8 cellular contexts compared by ENCODE assay signal in genomic region chr10:17643755-17644484, GRCh38. TPM values are rescaled to one million over a fixed set of nuclear protein-coding genes. Genes with fewer than 3 reads are reported as not detected.
A peak's percentile ranks its signal among the peaks of the same experiment; 100 is the strongest.
DNase-seq lines count a peak whose midpoint lies in the region; ATAC-seq lines count a peak whose summit lies in the region.

TSS of gene STAM (plus strand) at chr10:17644151. CDS start at chr10:17644340, 189 bp downstream.

- CTCF ChIA-PET in activated CD8-positive, alpha-beta memory T cell treated with anti-CD3 and anti-CD28 coated beads for 36 hours (lab: Charles Lee), result interaction anchor here (0.7 to 1.1 kb wide), 4 partner anchors 26 to 204 kb away, joined by 3 to 4 read pairs (median 3); no protein-coding TSS in a partner anchor

- H3K4me1 ChIP-seq in effector memory CD4-positive, alpha-beta T cell (ENCODE audit: control insufficient read depth, insufficient read depth, low read length, poor library complexity, severe bottlenecking), result peaks cover 20% of the 10 kb centered on the region

- peak; percentile 90 for ATAC-seq in GM21367 (IDR thresholded peaks at IDR 0.05; ENCODE audit: unreplicated experiment)

- H3K9me3 ChIP-seq in effector memory CD4-positive, alpha-beta T cell (ENCODE audit: control insufficient read depth, low read length), result no peaks in the 10 kb centered on the region

- H3K4me3 ChIP-seq in effector memory CD4-positive, alpha-beta T cell (ENCODE audit: insufficient read depth, low read depth, low read length, poor library complexity, severe bottlenecking), result peak within 1 kb of the TSS; percentile 78

- DNase-seq in COR-L47 (lab: John Stamatoyannopoulos, UW), result peak; percentile 80
- DNase-seq in HT1080 (ENCODE audit: low read depth), result peak; percentile 90
- DNase-seq in NOMO-1 (lab: John Stamatoyannopoulos, UW; ENCODE audit: unreplicated experiment in 2 of 2), result peak; percentile 91 to 94
- DNase-seq in effector memory CD4-positive, alpha-beta T cell, result peak; percentile 85 to 88 (median 87)
- peak; percentile 93 for DNase-seq in medulla oblongata (ENCODE audit: extremely low spot score)
- peak; percentile 84 for DNase-seq in stimulated activated CD8-positive, alpha-beta memory T cell treated with anti-CD3 and anti-CD28 coated beads, Interleukin-12 subunit alpha, Interleukin-12 subunit beta, amount 100 ng/mL, for 1 hour (ENCODE audit: low read depth)

- POLR2A ChIA-PET in activated CD8-positive, alpha-beta memory T cell treated with anti-CD3 and anti-CD28 coated beads for 36 hours (lab: Charles Lee), result interaction anchor here (0.5 to 2.2 kb wide), 5 partner anchors 25 to 1204 kb away, joined by 3 to 14 read pairs (median 4); partner anchors contain the start of gene HACD1

- no peaks in the 10 kb centered on the region for H3K27me3 ChIP-seq in effector memory CD4-positive, alpha-beta T cell (replicated peaks; ENCODE audit: control insufficient read depth, insufficient read depth, low read length, poor library complexity, severe bottlenecking)

- peak within 1 kb of the TSS; percentile 96 for H3K27ac ChIP-seq in effector memory CD4-positive, alpha-beta T cell (ENCODE audit: insufficient read depth, low read length, poor library complexity, severe bottlenecking)

- H3K36me3 ChIP-seq in effector memory CD4-positive, alpha-beta T cell (ENCODE audit: control insufficient read depth, insufficient read depth, low read length), result no peaks in the 10 kb centered on the region

RNA-seq across cellular contexts. Expression of gene STAM, which starts in this region (rescaled TPM):
- total RNA-seq in HT1080 (2014; rRNA removed; shearing (Covaris generic)), result 12.0 and 14.8 TPM in 2 replicates
- 15.9 and 21.3 TPM in 2 replicates for polyA plus RNA-seq in HT1080 (2015; cell fraction: cytosol; rRNA removed)
- polyA plus RNA-seq in HT1080 (2015; cell fraction: nucleus; rRNA removed), result 35.9 and 37.7 TPM in 2 replicates
- total RNA-seq in activated CD8-positive, alpha-beta memory T cell treated with anti-CD3 and anti-CD28 coated beads for 36 hours, result 10 to 100 TPM; 21.2 to 24.2 TPM

Comparison
In these comparisons a context has a peak if more than half of its experiments do, and no peak if none do; other contexts are left out.
1. Peak in every context shown above with its lines: DNase-seq, ATAC-seq, H3K4me3 ChIP-seq and H3K27ac ChIP-seq.